26 cellular contexts compared by ENCODE assay signal in genomic region chr7:4727914-4728705, GRCh38. TPM values are rescaled to one million over a fixed set of nuclear protein-coding genes. Genes with fewer than 3 reads are reported as not detected.
A peak's percentile ranks its signal among the peaks of the same experiment; 100 is the strongest.
DNase-seq lines count a peak whose midpoint lies in the region; ATAC-seq and FAIRE-seq lines count a peak whose summit lies in the region.
"Had no signal": no experiment of that assay in that cellular context is flagged by ENCODE, and none has a peak within 500 bp of the region (broad histone marks: within the 10 kb centered on the region; RNA-seq: fewer than 3 reads in every experiment).

No MANE protein-coding gene starts in this region.

- H3K4me1 ChIP-seq in muscle layer of colon (ENCODE audit: insufficient read depth, low read length): peaks cover 49% of the 10 kb centered on the region
- H3K4me1 ChIP-seq in trophoblast cell (ENCODE audit: control insufficient read depth in 1 of 2, insufficient read depth in 2 of 2, low read length in 2 of 2): peaks cover 28 to 29% of the 10 kb centered on the region in 2 experiments
- H3K4me1 ChIP-seq: Caco-2, colonic mucosa had no signal

- H3K27me3 ChIP-seq in muscle layer of colon (ENCODE audit: control insufficient read depth in 1 of 2, insufficient read depth in 2 of 2, low read length in 2 of 2): no peaks in the 10 kb centered on the region
- H3K27me3 ChIP-seq in trophoblast cell (ENCODE audit: insufficient read depth, low read length): no peaks in the 10 kb centered on the region
- H3K27me3 ChIP-seq: BLaER1 treated with 17β-estradiol and CSF1 and Interleukin-3, amounts not matched to agents 10 nM and 100 nM; colonic mucosa; vagina had no signal

- H3K9me3 ChIP-seq in muscle layer of colon (ENCODE audit: low read length): no peaks in the 10 kb centered on the region
- H3K9me3 ChIP-seq in trophoblast cell (ENCODE audit: insufficient read depth, low read depth, low read length): peaks cover 2% of the 10 kb centered on the region
- H3K9me3 ChIP-seq: Caco-2, colonic mucosa, psoas muscle, vagina had no signal

- H3K23ac ChIP-seq in trophoblast cell (ENCODE audit: low read length): no peak overlapping the region

- H3K27me3 Mint-ChIP-seq in stimulated activated naive B cell treated with anti-CD40 and anti-IgM and Interleukin-4, amounts not matched to agents 10 μg/mL and 1 μg/mL and 100 μg/mL, for 72 hours: no peaks in the 10 kb centered on the region
- H3K27me3 Mint-ChIP-seq: activated naive CD4-positive, alpha-beta T cell treated with anti-CD3 and anti-CD28 coated beads, Interleukin-2, amount 10 ng/mL, durations not matched to agents 7 days and 5 days had no signal

- H3K4me2 ChIP-seq in trophoblast cell (ENCODE audit: low read length): no peak overlapping the region

- no peak overlapping the region for H3K18ac ChIP-seq in trophoblast cell (ENCODE audit: low read length)

- H4K12ac ChIP-seq in trophoblast cell (ENCODE audit: low read depth, low read length): no peak overlapping the region

- ATAC-seq in stimulated activated naive B cell treated with anti-CD40 and anti-IgM and Interleukin-4, amounts not matched to agents 10 μg/mL and 1 μg/mL and 100 μg/mL, for 72 hours (replicated peaks): no peak
- no peak for ATAC-seq in HG03521 (IDR thresholded peaks at IDR 0.05; ENCODE audit: unreplicated experiment)
- ATAC-seq: psoas muscle had no signal

- H3K9me3 Mint-ChIP-seq in stimulated activated naive B cell treated with anti-CD40 and anti-IgM and Interleukin-4, amounts not matched to agents 10 μg/mL and 1 μg/mL and 100 μg/mL, for 72 hours: no peaks in the 10 kb centered on the region
- H3K9me3 Mint-ChIP-seq: activated naive CD4-positive, alpha-beta T cell treated with anti-CD3 and anti-CD28 coated beads, Interleukin-2, amount 10 ng/mL, durations not matched to agents 7 days and 5 days; endodermal cell; neural crest cell had no signal

- peak overlapping the region; percentile 9 for H3K27ac Mint-ChIP-seq in stimulated activated naive B cell treated with anti-CD40 and anti-IgM and Interleukin-4, amounts not matched to agents 10 μg/mL and 1 μg/mL and 100 μg/mL, for 72 hours
- H3K27ac Mint-ChIP-seq: activated naive CD4-positive, alpha-beta T cell treated with anti-CD3 and anti-CD28 coated beads, Interleukin-2, amount 10 ng/mL, durations not matched to agents 7 days and 5 days; endodermal cell had no signal

- H3K4me3 Mint-ChIP-seq in stimulated activated naive B cell treated with anti-CD40 and anti-IgM and Interleukin-4, amounts not matched to agents 10 μg/mL and 1 μg/mL and 100 μg/mL, for 72 hours: no peak overlapping the region
- H3K4me3 Mint-ChIP-seq: activated naive CD4-positive, alpha-beta T cell treated with anti-CD3 and anti-CD28 coated beads, Interleukin-2, amount 10 ng/mL, durations not matched to agents 7 days and 5 days; endodermal cell had no signal

- no CpG with 5 or more reads among the region's 20 CpGs for WGBS in trophoblast cell (ENCODE audit: extremely low coverage, insufficient coverage, insufficient read length)

- peaks cover 28 to 69% of the 10 kb centered on the region in 2 donors for H3K4me1 Mint-ChIP-seq in stimulated activated naive B cell treated with anti-CD40 and anti-IgM and Interleukin-4, amounts not matched to agents 10 μg/mL and 1 μg/mL and 100 μg/mL, for 72 hours

- no peak for DNase-seq in HTR-8/SVneo (ENCODE audit: insufficient read length, low spot score)
- peak in 4 of 61 donors; percentile 14 to 32 (median 23) for DNase-seq in caudate nucleus (lab: John Stamatoyannopoulos, UW)
- DNase-seq in stimulated activated naive B cell treated with anti-CD40 and anti-IgM and Interleukin-4, amounts not matched to agents 10 μg/mL and 1 μg/mL and 100 μg/mL, for 72 hours: no peak
- DNase-seq in DMS114 treated with DMSO at 0.1 percent for 48 hours (lab: John Stamatoyannopoulos, UW; ENCODE audit: unreplicated experiment): no peak
- no peak for DNase-seq in trophoblast cell
- DNase-seq in GOT3 (lab: John Stamatoyannopoulos, UW): no peak
- DNase-seq: activated CD4-positive, alpha-beta T cell treated with anti-CD3 and anti-CD28 coated beads for 1 hour; activated naive CD4-positive, alpha-beta T cell treated with anti-CD3 and anti-CD28 coated beads, Interleukin-2, amount 10 ng/mL, durations not matched to agents 7 days and 5 days; Caco-2; colonic mucosa; endodermal cell; NCI-H1092; NCI-H2029; NCI-H2227 treated with DMSO at 0.1 percent for 48 hours; NCI-H82; OCI-M1; psoas muscle; SHP77 treated with DMSO at 0.1 percent for 48 hours; stimulated activated CD4-positive, alpha-beta T cell treated with anti-CD3 and anti-CD28 coated beads, Interleukin-2, amount 100 ng/mL, for 48 hours; stimulated activated naive CD4-positive, alpha-beta T cell treated with Interleukin-2 at 50 U/mL for 16 hours had no signal

- H3K27ac ChIP-seq in caudate nucleus (ENCODE audit: low read depth, low read length): peak overlapping the region; percentile 48
- peak overlapping the region; percentile 27 for H3K27ac ChIP-seq in muscle layer of colon (ENCODE audit: low read depth, low read length)
- H3K27ac ChIP-seq in trophoblast cell (ENCODE audit: low read depth, low read length): no peak overlapping the region
- H3K27ac ChIP-seq: colonic mucosa, psoas muscle, vagina had no signal

- H2AK5ac ChIP-seq in trophoblast cell (ENCODE audit: low read length): no peak overlapping the region

- no peak overlapping the region for H4K8ac ChIP-seq in trophoblast cell (ENCODE audit: low read depth, low read length)

- H3K79me1 ChIP-seq in trophoblast cell (ENCODE audit: low read length): peaks cover 7% of the 10 kb centered on the region

- no peak overlapping the region for H2BK5ac ChIP-seq in trophoblast cell (ENCODE audit: low read depth, low read length, poor library complexity)

- H3K4me3 ChIP-seq in muscle layer of colon (ENCODE audit: low read depth in 1 of 2, low read length in 2 of 2) (no peak overlapping the region), trophoblast cell (ENCODE audit: low read depth, low read length) (no peak overlapping the region)
- H3K4me3 ChIP-seq: BLaER1 treated with 17β-estradiol and CSF1 and Interleukin-3, amounts not matched to agents 10 nM and 100 nM; colonic mucosa; psoas muscle; vagina had no signal

- peak; percentile 88 for FAIRE-seq in HTR-8/SVneo (lab: Jason Lieb, UNC)
- FAIRE-seq: astrocyte had no signal

- no peak overlapping the region for H4K91ac ChIP-seq in trophoblast cell (ENCODE audit: low read depth, low read length)

- H2AFZ ChIP-seq in trophoblast cell (ENCODE audit: insufficient read depth, low read length, poor library complexity): no peak overlapping the region

- H3K14ac ChIP-seq in trophoblast cell (ENCODE audit: low read length): no peak overlapping the region

- H3K36me3 ChIP-seq in muscle layer of colon (ENCODE audit: insufficient read depth, low read length) (peaks cover 10% of the 10 kb centered on the region), trophoblast cell (ENCODE audit: control insufficient read depth in 1 of 2, insufficient read depth in 2 of 2, low read length in 2 of 2) (peaks cover 0 to 9% of the 10 kb centered on the region in 2 experiments)
- H3K36me3 ChIP-seq: colonic mucosa, vagina had no signal

- H3K36me3 Mint-ChIP-seq in stimulated activated naive B cell treated with anti-CD40 and anti-IgM and Interleukin-4, amounts not matched to agents 10 μg/mL and 1 μg/mL and 100 μg/mL, for 72 hours: peaks cover 30 to 48% of the 10 kb centered on the region in 2 donors

- H3K79me2 ChIP-seq in trophoblast cell (ENCODE audit: control insufficient read depth, insufficient read depth, low read length, poor library complexity): peaks cover 2% of the 10 kb centered on the region

- no peak overlapping the region for H2BK12ac ChIP-seq in trophoblast cell (ENCODE audit: low read length)

- H2BK120ac ChIP-seq in trophoblast cell (ENCODE audit: insufficient read depth, low read length, poor library complexity): no peak overlapping the region

- no peak overlapping the region for H3K4ac ChIP-seq in trophoblast cell (ENCODE audit: low read depth, low read length)

- H3K9ac ChIP-seq in muscle layer of colon (ENCODE audit: low read length) (no peak overlapping the region), trophoblast cell (ENCODE audit: low read length) (no peak overlapping the region)

RNA-seq across cellular contexts. Expression of gene FOXK1, which starts 46.0 kb away (rescaled TPM):
- 6.5 and 6.6 TPM in 2 replicates for polyA plus RNA-seq in trophoblast cell (2013)

RNA-seq across cellular contexts. Expression of gene AP5Z1, which starts 47.3 kb away (rescaled TPM):
- 19.8 and 22.2 TPM in 2 replicates for polyA plus RNA-seq in trophoblast cell (2013)
